In the genomic region with DNA sequence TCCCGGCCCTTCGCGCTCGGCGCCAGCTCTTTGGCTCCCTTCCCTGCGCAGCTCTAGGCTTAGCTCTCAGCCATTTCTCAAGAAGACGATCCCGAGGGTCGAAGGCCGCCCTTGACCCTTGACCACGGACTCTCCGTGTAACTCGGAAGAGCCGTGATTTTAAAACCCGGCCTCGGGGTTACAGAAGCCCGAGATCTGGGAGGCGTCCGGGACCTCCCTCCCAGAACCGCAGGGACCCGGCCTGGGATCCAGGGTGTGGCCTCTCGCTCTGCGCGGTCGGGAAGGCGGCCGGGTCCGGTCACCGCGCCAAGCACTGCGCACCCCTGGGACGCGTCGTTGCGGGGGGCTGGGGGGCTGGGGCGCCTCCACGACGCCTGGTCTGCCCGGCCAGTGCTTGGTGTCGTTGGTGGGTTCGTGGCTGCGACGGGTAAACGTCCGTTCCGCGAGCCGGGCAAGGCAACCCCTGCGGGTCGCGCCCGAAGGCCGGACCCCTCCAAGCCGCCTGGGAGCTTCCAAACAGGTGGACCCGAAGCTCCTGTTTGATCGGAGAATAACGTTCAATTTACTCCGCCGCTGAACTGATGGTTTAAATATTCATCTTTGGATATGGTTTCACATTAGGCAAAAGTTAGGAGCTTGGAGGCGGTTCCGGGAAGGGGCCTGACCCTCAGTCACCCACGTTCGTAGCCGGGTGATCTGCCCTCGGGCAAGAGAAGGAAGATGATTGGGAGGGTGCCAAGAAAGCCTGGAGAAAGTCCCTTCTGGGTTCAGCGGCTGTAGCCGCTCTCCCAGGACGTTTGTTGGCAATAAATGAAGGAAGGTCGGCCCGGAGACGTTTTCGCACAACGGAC, we compare ENCODE assay signal across 7 cellular contexts. TPM values are rescaled to one million over a fixed set of nuclear protein-coding genes. Genes with fewer than 3 reads are reported as not detected.
A peak's percentile ranks its signal among the peaks of the same experiment; 100 is the strongest.
DNase-seq lines count a peak whose midpoint lies in the region; ATAC-seq and TF ChIP-seq lines count a peak whose summit lies in the region.
"Not testable (repeated sequence)": the region's sequence is repeated elsewhere in the genome, so short reads cannot be mapped to it uniquely, and the experiment has no call there.

No MANE protein-coding gene starts in this region.

- H3K4me3 ChIP-seq in fibroblast of pulmonary artery (replicated peaks; ENCODE audit: low read depth, low read length) (peak overlapping the region; percentile 34), lower lobe of right lung (peak overlapping the region; percentile 52), retinal pigment epithelial cell (ENCODE audit: low read length) (peak overlapping the region; percentile 28)

- H3K27me3 Mint-ChIP-seq in activated naive CD8-positive, alpha-beta T cell treated with anti-CD3 and anti-CD28 coated beads, Interleukin-2, amount 10 ng/mL, durations not matched to agents 7 days and 5 days = peaks cover 51% of the 10 kb centered on the region

- H3K9me3 ChIP-seq in lower lobe of right lung = not testable (repeated sequence)

- peaks cover 15% of the 10 kb centered on the region for H3K4me1 Mint-ChIP-seq in activated naive CD8-positive, alpha-beta T cell treated with anti-CD3 and anti-CD28 coated beads, Interleukin-2, amount 10 ng/mL, durations not matched to agents 7 days and 5 days

- not testable (repeated sequence) for H3K36me3 ChIP-seq in lower lobe of right lung

- peaks cover 72% of the 10 kb centered on the region for H3K27me3 ChIP-seq in lower lobe of right lung (ENCODE audit: low read depth)

- POLR2A ChIA-PET in activated naive CD8-positive, alpha-beta T cell treated with anti-CD3 and anti-CD28 coated beads, Interleukin-2, amount 10 ng/mL, durations not matched to agents 7 days and 5 days (lab: Charles Lee) = not testable (repeated sequence)

- in situ Hi-C loops in GM13977 (cut with MboI; ENCODE audit: low pct_unique_long_range_greater_than_20kb, low sequenced_read_pairs, unreplicated experiment) = not testable (repeated sequence)

- peaks cover 17% of the 10 kb centered on the region for H3K4me1 ChIP-seq in lower lobe of right lung

- H3K27ac Mint-ChIP-seq in activated naive CD8-positive, alpha-beta T cell treated with anti-CD3 and anti-CD28 coated beads, Interleukin-2, amount 10 ng/mL, durations not matched to agents 7 days and 5 days = not testable (repeated sequence)

- H3K27ac ChIP-seq in lower lobe of right lung = not testable (repeated sequence)

- H3K36me3 Mint-ChIP-seq in activated naive CD8-positive, alpha-beta T cell treated with anti-CD3 and anti-CD28 coated beads, Interleukin-2, amount 10 ng/mL, durations not matched to agents 7 days and 5 days = not testable (repeated sequence)

- not testable (repeated sequence) for TF ChIP-seq CTCF in GM13977 (IDR thresholded peaks at IDR 0.05; ENCODE audit: extremely low read depth, insufficient read depth, missing control alignments); fibroblast of pulmonary artery (IDR thresholded peaks at IDR 0.05; ENCODE audit: low read length, missing control alignments); lower lobe of right lung (IDR thresholded peaks at IDR 0.05); retinal pigment epithelial cell (conservative IDR thresholded peaks at IDR 0.05; ENCODE audit: low read depth, low read length)

- H3K9me3 Mint-ChIP-seq in activated naive CD8-positive, alpha-beta T cell treated with anti-CD3 and anti-CD28 coated beads, Interleukin-2, amount 10 ng/mL, durations not matched to agents 7 days and 5 days = not testable (repeated sequence)

- intact Hi-C loops in lower lobe of right lung (cut with DNase I) = not testable (repeated sequence)

- peak overlapping the region; percentile 70 for H3K4me3 Mint-ChIP-seq in activated naive CD8-positive, alpha-beta T cell treated with anti-CD3 and anti-CD28 coated beads, Interleukin-2, amount 10 ng/mL, durations not matched to agents 7 days and 5 days

- peak; percentile 57 for DNase-seq in GM13977 (ENCODE audit: low spot score)
- DNase-seq in RPMI7951 (ENCODE audit: low read depth) = peak; percentile 6
- peak; percentile 49 for DNase-seq in activated naive CD8-positive, alpha-beta T cell treated with anti-CD3 and anti-CD28 coated beads, Interleukin-2, amount 10 ng/mL, durations not matched to agents 7 days and 5 days
- DNase-seq in fibroblast of pulmonary artery (ENCODE audit: low read depth); lower lobe of right lung; retinal pigment epithelial cell (ENCODE audit: low read depth): not testable (repeated sequence)

- ATAC-seq in HG02938 (IDR thresholded peaks at IDR 0.05; ENCODE audit: unreplicated experiment) (peak; percentile 27), lower lobe of right lung (peak; percentile 65 to 71)
- ATAC-seq in activated naive CD8-positive, alpha-beta T cell treated with anti-CD3 and anti-CD28 coated beads, Interleukin-2, amount 10 ng/mL, durations not matched to agents 7 days and 5 days (ENCODE audit: low read depth) = not testable (repeated sequence)

RNA-seq across cellular contexts. Expression of a gene that starts 3.7 kb away (rescaled TPM):
- not detected in 2 replicates for total RNA-seq in RPMI7951 (2014; rRNA removed; shearing (Covaris generic))
- total RNA-seq in activated naive CD8-positive, alpha-beta T cell treated with anti-CD3 and anti-CD28 coated beads, Interleukin-2, amount 10 ng/mL, durations not matched to agents 7 days and 5 days = under 1 TPM; 0.17 to 0.22 TPM
- 0.32 TPM for total RNA-seq in lower lobe of right lung
